1 cellular context compared by ENCODE assay signal in the genomic region with DNA sequence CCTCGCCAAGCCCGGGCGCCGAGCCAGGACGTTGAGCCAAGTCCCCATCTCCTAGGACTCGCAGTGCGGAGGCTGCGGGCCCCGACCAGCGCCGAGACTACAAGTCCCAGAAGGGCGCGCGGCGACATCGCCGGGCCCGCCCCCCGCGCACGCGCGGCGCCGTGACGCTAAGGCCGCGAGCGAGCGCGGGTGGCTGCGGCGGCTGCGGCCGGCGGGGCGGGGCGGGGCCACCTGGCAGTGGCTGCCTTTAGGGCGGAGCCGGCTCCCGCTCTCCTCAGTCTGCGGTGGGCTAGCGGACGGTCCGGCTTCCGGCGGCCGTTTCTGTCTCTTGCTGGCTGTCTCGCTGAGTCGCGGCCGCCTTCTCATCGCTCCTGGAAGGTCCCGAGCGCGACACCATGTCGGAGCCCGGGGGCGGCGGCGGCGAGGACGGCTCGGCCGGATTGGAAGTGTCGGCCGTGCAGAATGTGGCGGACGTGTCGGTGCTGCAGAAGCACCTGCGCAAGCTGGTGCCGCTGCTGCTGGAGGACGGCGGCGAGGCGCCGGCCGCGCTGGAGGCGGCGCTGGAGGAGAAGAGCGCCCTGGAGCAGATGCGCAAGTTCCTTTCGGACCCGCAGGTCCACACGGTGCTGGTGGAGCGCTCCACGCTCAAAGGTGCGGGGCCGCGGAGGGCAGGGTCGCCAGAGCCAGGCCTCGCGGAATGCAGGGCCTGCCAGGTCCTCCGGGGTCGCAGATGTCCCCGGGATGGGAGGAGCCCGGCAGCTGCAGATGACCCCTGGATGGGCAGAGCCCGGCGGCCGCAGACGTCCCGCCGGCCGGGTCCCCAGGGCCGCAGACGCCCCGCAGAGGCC.
TF ChIP-seq lines count a peak whose summit lies in the region.

TSS of gene DYNC1H1 (plus strand) at position 277 of the 848 bp plus-strand sequence. CDS start at position 396, 119 bp downstream.

TF ChIP-seq in HepG2, 621 proteins besides CTCF, POLR2A, EP300 and RAD21 (continued from another document and continues in another):
- TF ChIP-seq, protein P1, sequence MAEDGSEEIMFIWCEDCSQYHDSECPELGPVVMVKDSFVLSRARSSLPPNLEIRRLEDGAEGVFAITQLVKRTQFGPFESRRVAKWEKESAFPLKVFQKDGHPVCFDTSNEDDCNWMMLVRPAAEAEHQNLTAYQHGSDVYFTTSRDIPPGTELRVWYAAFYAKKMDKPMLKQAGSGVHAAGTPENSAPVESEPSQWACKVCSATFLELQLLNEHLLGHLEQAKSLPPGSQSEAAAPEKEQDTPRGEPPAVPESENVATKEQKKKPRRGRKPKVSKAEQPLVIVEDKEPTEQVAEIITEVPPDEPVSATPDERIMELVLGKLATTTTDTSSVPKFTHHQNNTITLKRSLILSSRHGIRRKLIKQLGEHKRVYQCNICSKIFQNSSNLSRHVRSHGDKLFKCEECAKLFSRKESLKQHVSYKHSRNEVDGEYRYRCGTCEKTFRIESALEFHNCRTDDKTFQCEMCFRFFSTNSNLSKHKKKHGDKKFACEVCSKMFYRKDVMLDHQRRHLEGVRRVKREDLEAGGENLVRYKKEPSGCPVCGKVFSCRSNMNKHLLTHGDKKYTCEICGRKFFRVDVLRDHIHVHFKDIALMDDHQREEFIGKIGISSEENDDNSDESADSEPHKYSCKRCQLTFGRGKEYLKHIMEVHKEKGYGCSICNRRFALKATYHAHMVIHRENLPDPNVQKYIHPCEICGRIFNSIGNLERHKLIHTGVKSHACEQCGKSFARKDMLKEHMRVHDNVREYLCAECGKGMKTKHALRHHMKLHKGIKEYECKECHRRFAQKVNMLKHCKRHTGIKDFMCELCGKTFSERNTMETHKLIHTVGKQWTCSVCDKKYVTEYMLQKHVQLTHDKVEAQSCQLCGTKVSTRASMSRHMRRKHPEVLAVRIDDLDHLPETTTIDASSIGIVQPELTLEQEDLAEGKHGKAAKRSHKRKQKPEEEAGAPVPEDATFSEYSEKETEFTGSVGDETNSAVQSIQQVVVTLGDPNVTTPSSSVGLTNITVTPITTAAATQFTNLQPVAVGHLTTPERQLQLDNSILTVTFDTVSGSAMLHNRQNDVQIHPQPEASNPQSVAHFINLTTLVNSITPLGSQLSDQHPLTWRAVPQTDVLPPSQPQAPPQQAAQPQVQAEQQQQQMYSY (CRISPR knock-in tag; IDR thresholded peaks at IDR 0.05) = no peak
- TF ChIP-seq KLF12 (CRISPR knock-in tag; IDR thresholded peaks at IDR 0.05; ENCODE audit: borderline replicate concordance) (0 out of 2 replicates have a peak, but pooled peaks have one; percentile 55), ZNF761 (CRISPR knock-in tag; conservative IDR thresholded peaks at IDR 0.05) (peak; percentile 61; the same call in 1 of the 2 replicates), IKZF4 (CRISPR knock-in tag; IDR thresholded peaks at IDR 0.05; ENCODE audit: borderline replicate concordance, low read depth, not compliant biosample characterization) (peak; percentile 97), ARID5B (CRISPR knock-in tag; IDR thresholded peaks at IDR 0.05) (peak; percentile 11; the same call in 1 of the 2 replicates), ZNF768 (CRISPR knock-in tag; IDR thresholded peaks at IDR 0.05) (peak; percentile 47; the same call in 1 of the 2 replicates), ASH2L (IDR thresholded peaks at IDR 0.05; ENCODE audit: insufficient read length, low read depth, low read length) (peak; percentile 75), ZXDC (CRISPR knock-in tag; IDR thresholded peaks at IDR 0.05) (no peak), ZNF562 (CRISPR knock-in tag; IDR thresholded peaks at IDR 0.05; ENCODE audit: borderline replicate concordance) (0 out of 2 replicates have a peak, but pooled peaks have one; percentile 46), HHEX (CRISPR knock-in tag; IDR thresholded peaks at IDR 0.05) (no peak), ZNF772 (CRISPR knock-in tag; IDR thresholded peaks at IDR 0.05) (peak; percentile 70; the same call in 1 of the 2 replicates), PBX3 (CRISPR knock-in tag; IDR thresholded peaks at IDR 0.05; ENCODE audit: borderline replicate concordance) (0 out of 2 replicates have a peak, but pooled peaks have one; percentile 17), HMG20A (CRISPR knock-in tag; IDR thresholded peaks at IDR 0.05; ENCODE audit: borderline replicate concordance) (no peak), CHD2 (IDR thresholded peaks at IDR 0.05; ENCODE audit: low read depth, low read length) (no peak), HES4 (CRISPR knock-in tag; IDR thresholded peaks at IDR 0.05; ENCODE audit: borderline replicate concordance) (peak; percentile 61; the same call in 1 of the 2 replicates), ZNF354B (CRISPR knock-in tag; IDR thresholded peaks at IDR 0.05) (no peak), EHMT2 (IDR thresholded peaks at IDR 0.05; ENCODE audit: borderline replicate concordance, low read depth, low read length) (no peak), PHF21A (CRISPR knock-in tag; IDR thresholded peaks at IDR 0.05) (no peak), NKX3-1 (CRISPR knock-in tag; IDR thresholded peaks at IDR 0.05) (no peak), EED (CRISPR knock-in tag; IDR thresholded peaks at IDR 0.05) (peak; percentile 57; the same call in 1 of the 2 replicates), ZNF687 (CRISPR knock-in tag; IDR thresholded peaks at IDR 0.05) (peak; percentile 64), ZNF567 (CRISPR knock-in tag; IDR thresholded peaks at IDR 0.05; ENCODE audit: borderline replicate concordance) (peak; percentile 48; the same call in 1 of the 2 replicates), MYPOP (CRISPR knock-in tag; IDR thresholded peaks at IDR 0.05) (peak; percentile 69; the same call in 1 of the 2 replicates)
- TF ChIP-seq, protein P2, sequence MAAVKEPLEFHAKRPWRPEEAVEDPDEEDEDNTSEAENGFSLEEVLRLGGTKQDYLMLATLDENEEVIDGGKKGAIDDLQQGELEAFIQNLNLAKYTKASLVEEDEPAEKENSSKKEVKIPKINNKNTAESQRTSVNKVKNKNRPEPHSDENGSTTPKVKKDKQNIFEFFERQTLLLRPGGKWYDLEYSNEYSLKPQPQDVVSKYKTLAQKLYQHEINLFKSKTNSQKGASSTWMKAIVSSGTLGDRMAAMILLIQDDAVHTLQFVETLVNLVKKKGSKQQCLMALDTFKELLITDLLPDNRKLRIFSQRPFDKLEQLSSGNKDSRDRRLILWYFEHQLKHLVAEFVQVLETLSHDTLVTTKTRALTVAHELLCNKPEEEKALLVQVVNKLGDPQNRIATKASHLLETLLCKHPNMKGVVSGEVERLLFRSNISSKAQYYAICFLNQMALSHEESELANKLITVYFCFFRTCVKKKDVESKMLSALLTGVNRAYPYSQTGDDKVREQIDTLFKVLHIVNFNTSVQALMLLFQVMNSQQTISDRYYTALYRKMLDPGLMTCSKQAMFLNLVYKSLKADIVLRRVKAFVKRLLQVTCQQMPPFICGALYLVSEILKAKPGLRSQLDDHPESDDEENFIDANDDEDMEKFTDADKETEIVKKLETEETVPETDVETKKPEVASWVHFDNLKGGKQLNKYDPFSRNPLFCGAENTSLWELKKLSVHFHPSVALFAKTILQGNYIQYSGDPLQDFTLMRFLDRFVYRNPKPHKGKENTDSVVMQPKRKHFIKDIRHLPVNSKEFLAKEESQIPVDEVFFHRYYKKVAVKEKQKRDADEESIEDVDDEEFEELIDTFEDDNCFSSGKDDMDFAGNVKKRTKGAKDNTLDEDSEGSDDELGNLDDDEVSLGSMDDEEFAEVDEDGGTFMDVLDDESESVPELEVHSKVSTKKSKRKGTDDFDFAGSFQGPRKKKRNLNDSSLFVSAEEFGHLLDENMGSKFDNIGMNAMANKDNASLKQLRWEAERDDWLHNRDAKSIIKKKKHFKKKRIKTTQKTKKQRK (IDR thresholded peaks at IDR 0.05; ENCODE audit: low read length) = no peak
- TF ChIP-seq, protein P3, sequence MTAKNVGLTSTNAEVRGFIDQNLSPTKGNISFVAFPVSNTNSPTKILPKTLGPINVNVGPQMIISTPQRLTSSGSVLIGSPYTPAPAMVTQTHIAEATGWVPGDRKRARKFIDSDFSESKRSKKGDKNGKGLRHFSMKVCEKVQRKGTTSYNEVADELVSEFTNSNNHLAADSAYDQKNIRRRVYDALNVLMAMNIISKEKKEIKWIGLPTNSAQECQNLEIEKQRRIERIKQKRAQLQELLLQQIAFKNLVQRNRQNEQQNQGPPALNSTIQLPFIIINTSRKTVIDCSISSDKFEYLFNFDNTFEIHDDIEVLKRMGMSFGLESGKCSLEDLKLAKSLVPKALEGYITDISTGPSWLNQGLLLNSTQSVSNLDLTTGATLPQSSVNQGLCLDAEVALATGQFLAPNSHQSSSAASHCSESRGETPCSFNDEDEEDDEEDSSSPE (CRISPR knock-in tag; IDR thresholded peaks at IDR 0.05) = 0 out of 2 replicates have a peak, but pooled peaks have one; percentile 25
